In genomic region chr12:6766651-6767300, GRCh38 we compare ENCODE assay signal across 1 cellular context.
A peak's percentile ranks its signal among the peaks of the same experiment; 100 is the strongest.
TF ChIP-seq lines count a peak whose summit lies in the region.

No MANE protein-coding gene starts in this region.

TF ChIP-seq in HepG2, 621 proteins besides CTCF, POLR2A, EP300 and RAD21 (continued from another document and continues in another):
- TF ChIP-seq ZNF609 (CRISPR knock-in tag; IDR thresholded peaks at IDR 0.05; ENCODE audit: borderline replicate concordance): no peak
- TF ChIP-seq HNF1B (CRISPR knock-in tag; IDR thresholded peaks at IDR 0.05): no peak
- TF ChIP-seq HHEX (CRISPR knock-in tag; IDR thresholded peaks at IDR 0.05): no peak
- peak; percentile 15; the same call in 1 of the 2 replicates for TF ChIP-seq HDAC2 (CRISPR knock-in tag; IDR thresholded peaks at IDR 0.05)
- no peak for TF ChIP-seq SIN3A (IDR thresholded peaks at IDR 0.05; ENCODE audit: borderline replicate concordance, low read depth, low read length)
- no peak for TF ChIP-seq ZNF790 (CRISPR knock-in tag; IDR thresholded peaks at IDR 0.05; ENCODE audit: borderline replicate concordance)
- no peak for TF ChIP-seq LRRFIP1 (CRISPR knock-in tag; conservative IDR thresholded peaks at IDR 0.05)
- no peak for TF ChIP-seq ZNF414 (CRISPR knock-in tag; IDR thresholded peaks at IDR 0.05)
- TF ChIP-seq POLR2AphosphoS5 (IDR thresholded peaks at IDR 0.05; ENCODE audit: low read depth, low read length): no peak
- TF ChIP-seq KLF6 (CRISPR knock-in tag; IDR thresholded peaks at IDR 0.05): 0 out of 2 replicates have a peak, but pooled peaks have one; percentile 34
- TF ChIP-seq ZNF687 (CRISPR knock-in tag; IDR thresholded peaks at IDR 0.05): peak; percentile 37; the same call in 1 of the 2 replicates
- no peak for TF ChIP-seq ZSCAN12 (CRISPR knock-in tag; IDR thresholded peaks at IDR 0.05)
- TF ChIP-seq HOXA3 (CRISPR knock-in tag; IDR thresholded peaks at IDR 0.05): peak; percentile 11; the same call in 1 of the 2 replicates
- 0 out of 2 replicates have a peak, but pooled peaks have one; percentile 24 for TF ChIP-seq NFKBIZ (CRISPR knock-in tag; IDR thresholded peaks at IDR 0.05)
- TF ChIP-seq ZNF207 (IDR thresholded peaks at IDR 0.05; ENCODE audit: borderline replicate concordance): no peak
- no peak for TF ChIP-seq ZNF232 (CRISPR knock-in tag; IDR thresholded peaks at IDR 0.05; ENCODE audit: borderline replicate concordance)
- no peak for TF ChIP-seq KLF12 (CRISPR knock-in tag; IDR thresholded peaks at IDR 0.05; ENCODE audit: borderline replicate concordance)
- TF ChIP-seq MTA1 (CRISPR knock-in tag; IDR thresholded peaks at IDR 0.05; ENCODE audit: borderline replicate concordance): no peak
- TF ChIP-seq ZC3H4 (CRISPR knock-in tag; IDR thresholded peaks at IDR 0.05; ENCODE audit: borderline replicate concordance): 0 out of 2 replicates have a peak, but pooled peaks have one; percentile 4
- 0 out of 2 replicates have a peak, but pooled peaks have one; percentile 41 for TF ChIP-seq SMAD3 (CRISPR knock-in tag; IDR thresholded peaks at IDR 0.05)
- TF ChIP-seq MAFK (conservative IDR thresholded peaks at IDR 0.05 in 1 of 2, IDR thresholded peaks at IDR 0.05 in 1 of 2; ENCODE audit: low read length in 2 of 2): no peak
- TF ChIP-seq NFIC (IDR thresholded peaks at IDR 0.05; ENCODE audit: low read length): no peak
- no peak for TF ChIP-seq IRF9 (CRISPR knock-in tag; IDR thresholded peaks at IDR 0.05; ENCODE audit: borderline replicate concordance)
- no peak; the same call in 1 of the 2 replicates for TF ChIP-seq PITX1 (CRISPR knock-in tag; IDR thresholded peaks at IDR 0.05)
- TF ChIP-seq ELK4 (CRISPR knock-in tag; IDR thresholded peaks at IDR 0.05; ENCODE audit: borderline replicate concordance): no peak
- TF ChIP-seq ZNF607 (CRISPR knock-in tag; IDR thresholded peaks at IDR 0.05; ENCODE audit: borderline replicate concordance): no peak
- no peak for TF ChIP-seq ZNF75D (CRISPR knock-in tag; IDR thresholded peaks at IDR 0.05; ENCODE audit: borderline replicate concordance)
- TF ChIP-seq GATAD2A (CRISPR knock-in tag; IDR thresholded peaks at IDR 0.05): no peak
- no peak for TF ChIP-seq ZFP36L1 (CRISPR knock-in tag; IDR thresholded peaks at IDR 0.05)
- TF ChIP-seq ZNF720 (CRISPR knock-in tag; IDR thresholded peaks at IDR 0.05): no peak
- TF ChIP-seq ARID4A (CRISPR knock-in tag; IDR thresholded peaks at IDR 0.05; ENCODE audit: borderline replicate concordance): no peak
- no peak for TF ChIP-seq GPBP1L1 (CRISPR knock-in tag; IDR thresholded peaks at IDR 0.05)
- TF ChIP-seq ZNF580 (CRISPR knock-in tag; IDR thresholded peaks at IDR 0.05; ENCODE audit: borderline replicate concordance, low read depth): no peak
- TF ChIP-seq ZNF83 (CRISPR knock-in tag; IDR thresholded peaks at IDR 0.05; ENCODE audit: borderline replicate concordance): no peak
- TF ChIP-seq GATA4 (IDR thresholded peaks at IDR 0.05; ENCODE audit: borderline replicate concordance, low read depth): no peak
- peak; percentile 50 for TF ChIP-seq RBM39 (IDR thresholded peaks at IDR 0.05; ENCODE audit: low read depth, low read length, poor library complexity, severe bottlenecking)
